Comparison of ENCODE assay signal across 8 cellular contexts in genomic region chr4:189792819-189793618, GRCh38.
DNase-seq lines count a peak whose midpoint lies in the region; ATAC-seq and TF ChIP-seq lines count a peak whose summit lies in the region.

No MANE protein-coding gene starts in this region.

- peak; percentile 90 for TF ChIP-seq CTCF in GM06990 (IDR thresholded peaks at IDR 0.05; ENCODE audit: insufficient read depth, low read length, poor library complexity, severe bottlenecking)

- no peak overlapping the region for H3K4me3 ChIP-seq in GM06990 (replicated peaks; ENCODE audit: low read depth, low read length)

- intact Hi-C loops in posterior vena cava (cut with DNase I): no loop called here

- no peaks in the 10 kb centered on the region for H3K36me3 ChIP-seq in GM06990 (ENCODE audit: control insufficient read depth, insufficient read depth, low read length)

- ATAC-seq in GM21825 (IDR thresholded peaks at IDR 0.05; ENCODE audit: unreplicated experiment): peak; percentile 89

- peak; percentile 13 for DNase-seq in GM06990 (ENCODE audit: extremely low read depth, insufficient read length)
- DNase-seq in KG1 (lab: John Stamatoyannopoulos, UW): peak; percentile 23
- peak; percentile 68 for DNase-seq in RPMI8226
- DNase-seq in activated naive CD4-positive, alpha-beta T cell treated with Interleukin-2 at 50 U/mL for 16 hours: peak; percentile 46
- peak; percentile 2 for DNase-seq in glomerular visceral epithelial cell (ENCODE audit: extremely low spot score)
- DNase-seq in posterior vena cava (ENCODE audit: low spot score): peak; percentile 86
- DNase-seq in 8988T: no peak

- H3K27me3 ChIP-seq in GM06990 (replicated peaks; ENCODE audit: control insufficient read depth, insufficient read depth, low read length): no peaks in the 10 kb centered on the region
